Comparison of ENCODE assay signal across 12 cellular contexts in the genomic region with DNA sequence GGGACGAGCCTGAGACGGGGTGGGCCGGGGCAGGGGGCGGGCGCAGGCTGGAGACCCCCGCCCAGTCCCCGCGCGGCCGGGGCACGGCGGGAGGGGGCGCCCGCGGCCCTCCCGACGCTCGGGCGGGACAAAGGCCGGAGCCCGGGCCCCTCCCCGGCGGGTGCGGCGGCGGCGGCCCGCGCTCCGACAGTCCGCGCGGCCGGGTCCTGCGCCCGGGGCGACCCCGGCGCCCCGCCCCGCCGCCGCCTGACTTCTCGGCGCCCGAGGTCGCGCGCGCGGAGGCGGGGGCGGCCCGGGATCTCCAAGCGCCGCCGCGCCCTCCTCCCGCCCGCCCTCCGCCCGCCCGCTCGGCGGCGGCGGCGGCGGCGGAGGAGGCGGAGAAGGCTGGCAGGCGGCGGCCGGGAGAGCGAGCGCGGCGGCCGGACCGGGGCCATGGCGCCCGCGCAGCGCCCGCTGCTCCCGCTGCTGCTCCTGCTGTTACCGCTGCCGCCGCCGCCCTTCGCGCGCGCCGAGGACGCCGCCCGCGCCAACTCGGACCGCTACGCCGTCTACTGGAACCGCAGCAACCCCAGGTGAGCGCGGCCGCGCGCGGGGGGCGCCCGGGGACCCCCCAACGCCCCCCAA. TPM values are rescaled to one million over a fixed set of nuclear protein-coding genes. Genes with fewer than 3 reads are reported as not detected.
A peak's percentile ranks its signal among the peaks of the same experiment; 100 is the strongest.
DNase-seq lines count a peak whose midpoint lies in the region; ATAC-seq, FAIRE-seq and TF ChIP-seq lines count a peak whose summit lies in the region.
"Had no signal": no experiment of that assay in that cellular context is flagged by ENCODE, and none has a peak within 500 bp of the region (broad histone marks: within the 10 kb centered on the region; RNA-seq: fewer than 3 reads in every experiment).

A gene (plus strand): TSS at position 137 of the 624 bp plus-strand sequence. CDS start 296 bp downstream, at position 433.

- H3K36me3 ChIP-seq in HAP-1 (replicated peaks): no peaks in the 10 kb centered on the region
- no peaks in the 10 kb centered on the region for H3K36me3 ChIP-seq in astrocyte (ENCODE audit: insufficient read depth, low read length)
- no peaks in the 10 kb centered on the region for H3K36me3 ChIP-seq in liver (ENCODE audit: control insufficient read depth in 4 of 4, insufficient read depth in 3 of 4, low read depth in 1 of 4, low read length in 3 of 4)

- H3K4me2 ChIP-seq in A549 (peak within 1 kb of the TSS; percentile 91), astrocyte (ENCODE audit: low read length) (peak within 1 kb of the TSS; percentile 65)

- H3K36me3 Mint-ChIP-seq in astrocyte (ENCODE audit: low read depth, unreplicated experiment): no peaks in the 10 kb centered on the region

- WGBS in A549 (ENCODE audit: missing lambda C conversion rate): no CpG with 5 or more reads among the region's 113 CpGs
- under 1% methylated on average over 113 of the region's 113 CpGs for WGBS in liver

- H3K4me1 ChIP-seq in A549: peaks cover 9% of the 10 kb centered on the region
- peaks cover 7% of the 10 kb centered on the region; the same call in 1 of the 2 replicates for H3K4me1 ChIP-seq in HAP-1
- peaks cover 2% of the 10 kb centered on the region for H3K4me1 ChIP-seq in astrocyte (ENCODE audit: insufficient read depth, low read length)
- peaks cover 15 to 55% (median 34%) of the 10 kb centered on the region in 4 donors for H3K4me1 ChIP-seq in liver (ENCODE audit: control insufficient read depth in 4 of 4, insufficient read depth in 4 of 4, low read length in 3 of 4)

- POLR2A ChIA-PET in A549 (lab: Yijun Ruan, JAX): no interaction called here

- H3K27me3 ChIP-seq in HAP-1 (ENCODE audit: low read depth) (no peaks in the 10 kb centered on the region), astrocyte (ENCODE audit: insufficient read depth, low read length) (peaks cover 21% of the 10 kb centered on the region), liver (ENCODE audit: control insufficient read depth in 4 of 4, insufficient read depth in 4 of 4, low read length in 3 of 4) (no peaks in the 10 kb centered on the region)

- CTCF ChIA-PET in A549 (lab: Yijun Ruan, JAX): interaction anchor here (0.6 to 1.2 kb wide), 2 partner anchors 30 to 228 kb away, joined by 3 to 4 read pairs; no protein-coding TSS in a partner anchor

- ATAC-seq in A549: no peak
- ATAC-seq in sciatic nerve: no peak

- intact Hi-C loops in sciatic nerve (cut with DNase I): loop anchor here (10.0 kb wide), 1 partner anchor 109 kb away; no protein-coding TSS in a partner anchor

- no peak within 1 kb of the TSS for H3K9ac ChIP-seq in astrocyte (ENCODE audit: low read length)
- H3K9ac ChIP-seq in liver (ENCODE audit: low read depth in 1 of 2, low read length in 2 of 2): peak within 1 kb of the TSS in 1 of 2 donors; percentile 37

- DNase-seq in A549 (ENCODE audit: low read depth in 1 of 2, low spot score in 1 of 2) (no peak), HAP-1 (ENCODE audit: low spot score in 2 of 2) (no peak), astrocyte (ENCODE audit: low read depth) (no peak), sciatic nerve (ENCODE audit: low spot score) (no peak), NCI-H510A treated with DMSO at 0.1 percent for 48 hours (lab: John Stamatoyannopoulos, UW) (no peak), HPDE6-E6E7 (ENCODE audit: extremely low spot score) (no peak)
- no peak for DNase-seq in activated CD8-positive, alpha-beta memory T cell treated with anti-CD3 and anti-CD28 coated beads, Interleukin-2, amount 50 U/mL, for 48 hours
- DNase-seq: DND-41, NCI-H82 had no signal

- peak within 1 kb of the TSS; percentile 62 for H3K4me3 ChIP-seq in A549
- H3K4me3 ChIP-seq in HAP-1: peak within 1 kb of the TSS; percentile 54
- no peak within 1 kb of the TSS for H3K4me3 ChIP-seq in astrocyte (ENCODE audit: insufficient read depth, low read depth, low read length)
- H3K4me3 ChIP-seq in liver (ENCODE audit: low read depth in 1 of 3, low read length in 3 of 3): peak within 1 kb of the TSS in 2 of 3 donors; percentile 2 to 73

- FAIRE-seq in A549 (lab: Jason Lieb, UNC) (no peak), astrocyte (lab: Jason Lieb, UNC) (no peak)
- FAIRE-seq: colon had no signal

- H3K9me3 ChIP-seq in A549 (no peaks in the 10 kb centered on the region), HAP-1 (no peaks in the 10 kb centered on the region), astrocyte (ENCODE audit: insufficient read depth, low read depth, low read length) (no peaks in the 10 kb centered on the region), liver (ENCODE audit: control insufficient read depth in 4 of 4, low read length in 3 of 4) (no peaks in the 10 kb centered on the region)

- H3K27ac ChIP-seq in A549: peak within 1 kb of the TSS; percentile 79 to 91
- no peak within 1 kb of the TSS for H3K27ac ChIP-seq in astrocyte (ENCODE audit: low read depth, low read length)
- H3K27ac ChIP-seq in liver (ENCODE audit: low read depth in 1 of 2, low read length in 2 of 2): peak within 1 kb of the TSS; percentile 82 to 90

- H3K27ac Mint-ChIP-seq in astrocyte (ENCODE audit: unreplicated experiment): no peak within 1 kb of the TSS

- no peak within 1 kb of the TSS for H2AFZ ChIP-seq in astrocyte (ENCODE audit: low read depth, low read length)

- peak within 1 kb of the TSS; percentile 81 for H3K4me3 Mint-ChIP-seq in astrocyte (ENCODE audit: unreplicated experiment)

- TF ChIP-seq RAD21 in A549 (conservative IDR thresholded peaks at IDR 0.05 in 1 of 2, IDR thresholded peaks at IDR 0.05 in 1 of 2): 0 out of 5 replicates have a peak, but pooled peaks of 1 of the 2 experiments have one; percentile 2
- no peak for TF ChIP-seq RAD21 in liver (IDR thresholded peaks at IDR 0.05)

- no peaks in the 10 kb centered on the region for H3K79me2 ChIP-seq in astrocyte (ENCODE audit: insufficient read depth, low read length)

- H4K20me1 ChIP-seq in astrocyte (ENCODE audit: insufficient read depth, low read length): peaks cover 13% of the 10 kb centered on the region

- H3K9me3 Mint-ChIP-seq in astrocyte (ENCODE audit: unreplicated experiment): no peaks in the 10 kb centered on the region

- no peaks in the 10 kb centered on the region for H3K4me1 Mint-ChIP-seq in astrocyte (ENCODE audit: low read depth, unreplicated experiment)

- in situ Hi-C loops in HAP-1 (cut with MboI; ENCODE audit: low sequenced_read_pairs): no loop called here

- TF ChIP-seq CTCF in A549 (IDR thresholded peaks at IDR 0.05): peak; percentile 50
- no peak for TF ChIP-seq CTCF in astrocyte (IDR thresholded peaks at IDR 0.05; ENCODE audit: insufficient read depth, low read depth, low read length)
- no peak for TF ChIP-seq CTCF in liver (IDR thresholded peaks at IDR 0.05; ENCODE audit: low read depth, low read length, missing input control)

- no peak for TF ChIP-seq EP300 in A549 (IDR thresholded peaks at IDR 0.05)

- no peak for TF ChIP-seq POLR2A in A549 (IDR thresholded peaks at IDR 0.05; ENCODE audit: low read length)

- peaks cover 6% of the 10 kb centered on the region for H3K27me3 Mint-ChIP-seq in astrocyte (ENCODE audit: low read depth, unreplicated experiment)

TF ChIP-seq in A549, 52 proteins besides CTCF, POLR2A, EP300 and RAD21:
- peak; percentile 20; the same call in 1 of the 3 replicates for TF ChIP-seq SMC3 (IDR thresholded peaks at IDR 0.05)
- TF ChIP-seq, protein P1, sequence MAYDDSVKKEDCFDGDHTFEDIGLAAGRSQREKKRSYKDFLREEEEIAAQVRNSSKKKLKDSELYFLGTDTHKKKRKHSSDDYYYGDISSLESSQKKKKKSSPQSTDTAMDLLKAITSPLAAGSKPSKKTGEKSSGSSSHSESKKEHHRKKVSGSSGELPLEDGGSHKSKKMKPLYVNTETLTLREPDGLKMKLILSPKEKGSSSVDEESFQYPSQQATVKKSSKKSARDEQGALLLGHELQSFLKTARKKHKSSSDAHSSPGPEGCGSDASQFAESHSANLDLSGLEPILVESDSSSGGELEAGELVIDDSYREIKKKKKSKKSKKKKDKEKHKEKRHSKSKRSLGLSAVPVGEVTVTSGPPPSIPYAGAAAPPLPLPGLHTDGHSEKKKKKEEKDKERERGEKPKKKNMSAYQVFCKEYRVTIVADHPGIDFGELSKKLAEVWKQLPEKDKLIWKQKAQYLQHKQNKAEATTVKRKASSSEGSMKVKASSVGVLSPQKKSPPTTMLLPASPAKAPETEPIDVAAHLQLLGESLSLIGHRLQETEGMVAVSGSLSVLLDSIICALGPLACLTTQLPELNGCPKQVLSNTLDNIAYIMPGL (CRISPR knock-in tag; IDR thresholded peaks at IDR 0.05; ENCODE audit: borderline replicate concordance): no peak
TF ChIP-seq in A549: peak in this region for 1.

TF ChIP-seq in liver, 16 proteins besides CTCF, POLR2A, EP300 and RAD21 (continues in another document):
- TF ChIP-seq RXRA (IDR thresholded peaks at IDR 0.05) (no peak), HNF4G (IDR thresholded peaks at IDR 0.05) (no peak), JUND (IDR thresholded peaks at IDR 0.05) (no peak), FOXA1 (IDR thresholded peaks at IDR 0.05) (no peak), GABPA (IDR thresholded peaks at IDR 0.05 in 1 of 2, conservative IDR thresholded peaks at IDR 0.05 in 1 of 2) (no peak)
- TF ChIP-seq, protein P2, sequence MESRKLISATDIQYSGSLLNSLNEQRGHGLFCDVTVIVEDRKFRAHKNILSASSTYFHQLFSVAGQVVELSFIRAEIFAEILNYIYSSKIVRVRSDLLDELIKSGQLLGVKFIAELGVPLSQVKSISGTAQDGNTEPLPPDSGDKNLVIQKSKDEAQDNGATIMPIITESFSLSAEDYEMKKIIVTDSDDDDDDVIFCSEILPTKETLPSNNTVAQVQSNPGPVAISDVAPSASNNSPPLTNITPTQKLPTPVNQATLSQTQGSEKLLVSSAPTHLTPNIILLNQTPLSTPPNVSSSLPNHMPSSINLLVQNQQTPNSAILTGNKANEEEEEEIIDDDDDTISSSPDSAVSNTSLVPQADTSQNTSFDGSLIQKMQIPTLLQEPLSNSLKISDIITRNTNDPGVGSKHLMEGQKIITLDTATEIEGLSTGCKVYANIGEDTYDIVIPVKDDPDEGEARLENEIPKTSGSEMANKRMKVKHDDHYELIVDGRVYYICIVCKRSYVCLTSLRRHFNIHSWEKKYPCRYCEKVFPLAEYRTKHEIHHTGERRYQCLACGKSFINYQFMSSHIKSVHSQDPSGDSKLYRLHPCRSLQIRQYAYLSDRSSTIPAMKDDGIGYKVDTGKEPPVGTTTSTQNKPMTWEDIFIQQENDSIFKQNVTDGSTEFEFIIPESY (IDR thresholded peaks at IDR 0.05): no peak
- TF ChIP-seq, protein P3, sequence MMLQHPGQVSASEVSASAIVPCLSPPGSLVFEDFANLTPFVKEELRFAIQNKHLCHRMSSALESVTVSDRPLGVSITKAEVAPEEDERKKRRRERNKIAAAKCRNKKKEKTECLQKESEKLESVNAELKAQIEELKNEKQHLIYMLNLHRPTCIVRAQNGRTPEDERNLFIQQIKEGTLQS (IDR thresholded peaks at IDR 0.05): no peak

RNA-seq across cellular contexts. Expression of the gene that starts here (rescaled TPM):
- polyA plus RNA-seq in A549 (2011; rRNA removed) (0.16 and 0.24 TPM in 2 replicates), A549 (2017; fragmentation: RNase III; extraction: RNeasy Plus Mini Kit Qiagen cat#74134 plus additional on column Dnase treatment) (0.84 to 1.3 TPM (median 1.2 TPM) in 3 replicates), liver (1 to 10 TPM; 2.5 to 9.8 TPM)
- 0.62 and 0.97 TPM in 2 replicates for polyA plus RNA-seq in A549 (2012; cell fraction: cytosol; rRNA removed)
- polyA plus RNA-seq in A549 (2012; cell fraction: nucleus; rRNA removed): 1.3 and 1.5 TPM in 2 replicates
- polyA minus RNA-seq in A549 (2011; rRNA and poly(A)+ RNA removed): 0.29 TPM in 1 of 2 replicates, not detected in the other
- total RNA-seq in astrocyte (7.0 and 8.4 TPM in 2 replicates), liver (1 to 10 TPM in 1 of 2 donors, under 1 TPM in 1; 0.98 to 6.2 TPM), sciatic nerve (not detected)
- total RNA-seq: lower leg skin had no signal
